Comparison of ENCODE assay signal across 15 cellular contexts in genomic region chr10:44578271-44578670, GRCh38.
DNase-seq lines count a peak whose midpoint lies in the region; ATAC-seq and TF ChIP-seq lines count a peak whose summit lies in the region.
"Had no signal": no experiment of that assay in that cellular context is flagged by ENCODE, and none has a peak within 500 bp of the region (broad histone marks: within the 10 kb centered on the region; RNA-seq: fewer than 3 reads in every experiment).

No MANE protein-coding gene starts in this region.

- intact Hi-C loops in natural killer cell (cut with micrococcal nuclease), result no loop called here

- H3K4me1 ChIP-seq in mesenchymal stem cell (ENCODE audit: control insufficient read depth, insufficient read depth, low read depth, low read length) (peaks cover 2% of the 10 kb centered on the region), skeletal muscle tissue (ENCODE audit: control insufficient read depth in 3 of 3, insufficient read depth in 3 of 3, low read length in 3 of 3) (peaks cover 4 to 10% (median 4%) of the 10 kb centered on the region in 3 donors)
- H3K4me1 ChIP-seq: BLaER1 had no signal

- H3K9me3 Mint-ChIP-seq in natural killer cell, result no peaks in the 10 kb centered on the region
- no peaks in the 10 kb centered on the region for H3K9me3 Mint-ChIP-seq in natural killer cell treated with Interleukin-12 subunit alpha and Interleukin-12 subunit beta and Interleukin-15 and Interleukin-18, amount 100 ng/mL, for 72 hours
- H3K9me3 Mint-ChIP-seq: H9 had no signal

- H3K4me1 Mint-ChIP-seq in natural killer cell, result peaks cover 0 to 30% of the 10 kb centered on the region in 2 donors
- peaks cover 0 to 19% of the 10 kb centered on the region in 2 donors for H3K4me1 Mint-ChIP-seq in natural killer cell treated with Interleukin-12 subunit alpha and Interleukin-12 subunit beta and Interleukin-15 and Interleukin-18, amount 100 ng/mL, for 72 hours (ENCODE audit: low read depth in 2 of 2)
- H3K4me1 Mint-ChIP-seq: CD14-positive monocyte, H9 had no signal

- H2AFZ ChIP-seq in mesenchymal stem cell (ENCODE audit: low read depth, low read length), result no peak overlapping the region

- no peak overlapping the region for H3K23ac ChIP-seq in mesenchymal stem cell (ENCODE audit: low read length in 2 of 2)

- H3K27me3 ChIP-seq in mesenchymal stem cell (ENCODE audit: control insufficient read depth in 1 of 2, insufficient read depth in 1 of 2, low read length in 2 of 2) (no peaks in the 10 kb centered on the region), skeletal muscle tissue (ENCODE audit: control insufficient read depth in 3 of 3, insufficient read depth in 3 of 3, low read length in 3 of 3) (no peaks in the 10 kb centered on the region)
- H3K27me3 ChIP-seq: BLaER1 had no signal

- H2BK12ac ChIP-seq in mesenchymal stem cell (ENCODE audit: low read length in 2 of 2), result no peak overlapping the region

- H2BK120ac ChIP-seq in mesenchymal stem cell (ENCODE audit: low read depth, low read length), result no peak overlapping the region

- no peak overlapping the region for H3K14ac ChIP-seq in mesenchymal stem cell (ENCODE audit: low read length in 2 of 2)

- H2AK5ac ChIP-seq in mesenchymal stem cell (ENCODE audit: low read length, severe bottlenecking), result no peak overlapping the region

- no peak overlapping the region for H4K8ac ChIP-seq in mesenchymal stem cell (ENCODE audit: low read length)

- H2BK15ac ChIP-seq in mesenchymal stem cell (ENCODE audit: low read depth, poor library complexity, severe bottlenecking), result no peak overlapping the region

- H3K27me3 Mint-ChIP-seq in natural killer cell (ENCODE audit: low read depth in 2 of 2), result no peaks in the 10 kb centered on the region
- no peaks in the 10 kb centered on the region for H3K27me3 Mint-ChIP-seq in natural killer cell treated with Interleukin-12 subunit alpha and Interleukin-12 subunit beta and Interleukin-15 and Interleukin-18, amount 100 ng/mL, for 72 hours

- H3K4me3 Mint-ChIP-seq in natural killer cell, result peak overlapping the region; percentile 53
- no peak overlapping the region for H3K4me3 Mint-ChIP-seq in natural killer cell treated with Interleukin-12 subunit alpha and Interleukin-12 subunit beta and Interleukin-15 and Interleukin-18, amount 100 ng/mL, for 72 hours
- H3K4me3 Mint-ChIP-seq: CD14-positive monocyte; CD4-positive, alpha-beta memory T cell; H9 had no signal

- ATAC-seq in natural killer cell, result no peak
- no peak for ATAC-seq in natural killer cell treated with Interleukin-12 subunit alpha and Interleukin-12 subunit beta and Interleukin-15 and Interleukin-18, amount 100 ng/mL, for 72 hours
- ATAC-seq in GM19351 (IDR thresholded peaks at IDR 0.05; ENCODE audit: unreplicated experiment), result no peak

- H3K4me3 ChIP-seq in mesenchymal stem cell (ENCODE audit: insufficient read depth in 1 of 2, low read depth in 1 of 2, low read length in 2 of 2), result no peak overlapping the region
- H3K4me3 ChIP-seq in skeletal muscle tissue (ENCODE audit: low read length in 3 of 3), result no peak overlapping the region
- H3K4me3 ChIP-seq: BLaER1 had no signal

- H3K27ac ChIP-seq in mesenchymal stem cell (ENCODE audit: low read length, poor library complexity, severe bottlenecking), result no peak overlapping the region
- peak overlapping the region; percentile 69 for H3K27ac ChIP-seq in skeletal muscle tissue (ENCODE audit: low read depth, low read length)
- H3K27ac ChIP-seq: BLaER1 had no signal

- DNase-seq in natural killer cell (no peak), mesenchymal stem cell (no peak), T-helper 9 cell (no peak), retina (no peak)
- DNase-seq in natural killer cell treated with Interleukin-12 subunit alpha and Interleukin-12 subunit beta and Interleukin-15 and Interleukin-18, amount 100 ng/mL, for 72 hours (ENCODE audit: low spot score), result no peak
- DNase-seq: 8988T; CD4-positive, alpha-beta memory T cell; DMS153; DMS79; GDM1; H9 had no signal

- H3K27ac Mint-ChIP-seq in natural killer cell, result peak overlapping the region in 1 of 2 donors; percentile 91
- H3K27ac Mint-ChIP-seq in natural killer cell treated with Interleukin-12 subunit alpha and Interleukin-12 subunit beta and Interleukin-15 and Interleukin-18, amount 100 ng/mL, for 72 hours, result peak overlapping the region in 1 of 2 donors; percentile 94
- H3K27ac Mint-ChIP-seq: CD14-positive monocyte had no signal

- TF ChIP-seq CTCF in natural killer cell (IDR thresholded peaks at IDR 0.05), result no peak

- H3K18ac ChIP-seq in mesenchymal stem cell (ENCODE audit: low read depth in 1 of 2, low read length in 2 of 2), result no peak overlapping the region

- no peaks in the 10 kb centered on the region for H3K79me1 ChIP-seq in mesenchymal stem cell (replicated peaks; ENCODE audit: low read length, poor library complexity, severe bottlenecking)

- H3K36me3 ChIP-seq in mesenchymal stem cell (ENCODE audit: control insufficient read depth in 1 of 2, insufficient read depth in 2 of 2, low read depth in 1 of 2, low read length in 2 of 2), result no peaks in the 10 kb centered on the region
- H3K36me3 ChIP-seq in skeletal muscle tissue (ENCODE audit: control insufficient read depth in 3 of 3, insufficient read depth in 3 of 3, low read length in 3 of 3), result no peaks in the 10 kb centered on the region
- H3K36me3 ChIP-seq: BLaER1 had no signal

- no peaks in the 10 kb centered on the region for H3K36me3 Mint-ChIP-seq in natural killer cell
- no peaks in the 10 kb centered on the region for H3K36me3 Mint-ChIP-seq in natural killer cell treated with Interleukin-12 subunit alpha and Interleukin-12 subunit beta and Interleukin-15 and Interleukin-18, amount 100 ng/mL, for 72 hours
- H3K36me3 Mint-ChIP-seq: CD14-positive monocyte; CD4-positive, alpha-beta memory T cell had no signal

- H2BK5ac ChIP-seq in mesenchymal stem cell (ENCODE audit: low read depth, low read length, poor library complexity, severe bottlenecking), result no peak overlapping the region

- WGBS in mesenchymal stem cell, result 92% methylated on average over 1 of the region's 1 CpG

- no peak overlapping the region for H4K91ac ChIP-seq in mesenchymal stem cell (ENCODE audit: low read length)

- H3K9me3 ChIP-seq in mesenchymal stem cell (ENCODE audit: control insufficient read depth, low read length) (no peaks in the 10 kb centered on the region), skeletal muscle tissue (ENCODE audit: control insufficient read depth in 3 of 3, low read length in 3 of 3) (no peaks in the 10 kb centered on the region)
- H3K9me3 ChIP-seq: BLaER1 had no signal

- no peak overlapping the region for H3K4me2 ChIP-seq in mesenchymal stem cell (ENCODE audit: low read length, poor library complexity, severe bottlenecking)
- H3K4me2 ChIP-seq: BLaER1 had no signal

- H3K4ac ChIP-seq in mesenchymal stem cell (ENCODE audit: low read depth in 1 of 2, low read length in 2 of 2), result no peak overlapping the region

- peak overlapping the region; percentile 93 for H3K9ac ChIP-seq in mesenchymal stem cell (ENCODE audit: low read length)
- no peak overlapping the region for H3K9ac ChIP-seq in skeletal muscle tissue (ENCODE audit: low read depth in 1 of 3, low read length in 3 of 3)
- H3K9ac ChIP-seq: BLaER1 had no signal
